ENCODE assay signal across 14 cellular contexts in genomic region chr2:60745761-60746160, GRCh38. TPM values are rescaled to one million over a fixed set of nuclear protein-coding genes. Genes with fewer than 3 reads are reported as not detected.
DNase-seq lines count a peak whose midpoint lies in the region; ATAC-seq and TF ChIP-seq lines count a peak whose summit lies in the region.
"Had no signal": no experiment of that assay in that cellular context is flagged by ENCODE, and none has a peak within 500 bp of the region (broad histone marks: within the 10 kb centered on the region; RNA-seq: fewer than 3 reads in every experiment).

No MANE protein-coding gene starts in this region.

- H3K27me3 Mint-ChIP-seq in activated CD8-positive, alpha-beta T cell treated with anti-CD3 and anti-CD28 coated beads for 36 hours: no peaks in the 10 kb centered on the region

- H3K36me3 ChIP-seq in osteoblast (ENCODE audit: insufficient read depth, low read length): no peaks in the 10 kb centered on the region
- H3K36me3 ChIP-seq: cardiac muscle cell, thoracic aorta had no signal

- H3K79me2 ChIP-seq in osteoblast (ENCODE audit: insufficient read depth, low read length): no peaks in the 10 kb centered on the region

- peaks cover 11% of the 10 kb centered on the region for H3K4me1 Mint-ChIP-seq in activated CD8-positive, alpha-beta T cell treated with anti-CD3 and anti-CD28 coated beads for 36 hours (ENCODE audit: low read depth)

- H3K4me3 Mint-ChIP-seq in activated CD8-positive, alpha-beta T cell treated with anti-CD3 and anti-CD28 coated beads for 36 hours: no peak overlapping the region

- intact Hi-C loops in activated CD8-positive, alpha-beta T cell treated with anti-CD3 and anti-CD28 coated beads for 36 hours (cut with micrococcal nuclease): no loop called here

- no peaks in the 10 kb centered on the region for H3K36me3 Mint-ChIP-seq in activated CD8-positive, alpha-beta T cell treated with anti-CD3 and anti-CD28 coated beads for 36 hours (ENCODE audit: low read depth)

- H3K9me3 Mint-ChIP-seq in activated CD8-positive, alpha-beta T cell treated with anti-CD3 and anti-CD28 coated beads for 36 hours: no peaks in the 10 kb centered on the region
- H3K9me3 Mint-ChIP-seq: naive B cell had no signal

- no peak overlapping the region for H3K4me3 ChIP-seq in osteoblast (ENCODE audit: insufficient read depth, low read length)
- H3K4me3 ChIP-seq: cardiac muscle cell, thoracic aorta had no signal

- in situ Hi-C loops in GM13977 (cut with MboI; ENCODE audit: low pct_unique_long_range_greater_than_20kb, low sequenced_read_pairs, unreplicated experiment): no loop called here

- peak; percentile 66 for ATAC-seq in activated CD8-positive, alpha-beta T cell treated with anti-CD3 and anti-CD28 coated beads for 36 hours

- no peaks in the 10 kb centered on the region for H3K4me1 ChIP-seq in osteoblast (ENCODE audit: insufficient read depth, low read length)

- peak overlapping the region; percentile 25 for H3K27ac Mint-ChIP-seq in activated CD8-positive, alpha-beta T cell treated with anti-CD3 and anti-CD28 coated beads for 36 hours

- no peaks in the 10 kb centered on the region for H3K9me3 ChIP-seq in osteoblast (ENCODE audit: low read depth, low read length)
- H3K9me3 ChIP-seq: thoracic aorta had no signal

- H3K4me2 ChIP-seq in osteoblast (ENCODE audit: insufficient read depth, low read length): peak overlapping the region; percentile 2

- DNase-seq in NCI-H146 (lab: John Stamatoyannopoulos, UW) (peak; percentile 4), NCI-H146 treated with DMSO at 0.1 percent for 48 hours (lab: John Stamatoyannopoulos, UW; ENCODE audit: unreplicated experiment) (no peak), HT1080 (ENCODE audit: low read depth) (peak; percentile 48), osteoblast (ENCODE audit: insufficient read length, low spot score, missing footprints) (peak; percentile 55), NCI-H1930 (lab: John Stamatoyannopoulos, UW) (no peak), GM13977 (ENCODE audit: low spot score) (no peak), NCI-H1048 (lab: John Stamatoyannopoulos, UW) (no peak)
- peak; percentile 31 for DNase-seq in activated CD8-positive, alpha-beta T cell treated with anti-CD3 and anti-CD28 coated beads for 36 hours
- DNase-seq: activated naive CD4-positive, alpha-beta T cell treated with Interleukin-2 at 50 U/mL for 16 hours; kidney; naive B cell; NCI-H187 had no signal

- POLR2A ChIA-PET in activated CD8-positive, alpha-beta T cell treated with anti-CD3 and anti-CD28 coated beads for 36 hours (lab: Charles Lee): no interaction called here

- no peak overlapping the region for H3K27ac ChIP-seq in osteoblast (ENCODE audit: low read depth, low read length)
- H3K27ac ChIP-seq: cardiac muscle cell, thoracic aorta had no signal

- H4K20me1 ChIP-seq in osteoblast (ENCODE audit: insufficient read depth, low read length): no peaks in the 10 kb centered on the region

- CTCF ChIA-PET in activated CD8-positive, alpha-beta T cell treated with anti-CD3 and anti-CD28 coated beads for 36 hours (lab: Charles Lee): interaction anchor here (0.6 kb wide), 1 partner anchor 371 kb away, joined by 3 read pairs; no protein-coding TSS in a partner anchor

- TF ChIP-seq CTCF in activated CD8-positive, alpha-beta T cell treated with anti-CD3 and anti-CD28 coated beads for 36 hours (IDR thresholded peaks at IDR 0.05): no peak
- TF ChIP-seq CTCF in osteoblast (IDR thresholded peaks at IDR 0.05; ENCODE audit: extremely low read depth, low read depth, low read length): no peak
- no peak for TF ChIP-seq CTCF in GM13977 (IDR thresholded peaks at IDR 0.05; ENCODE audit: extremely low read depth, insufficient read depth, missing control alignments)

- no peaks in the 10 kb centered on the region for H3K27me3 ChIP-seq in osteoblast (ENCODE audit: insufficient read depth, low read length)
- H3K27me3 ChIP-seq: cardiac muscle cell had no signal

- peak overlapping the region; percentile 56 for H2AFZ ChIP-seq in osteoblast (ENCODE audit: low read length)

RNA-seq across cellular contexts. Expression of gene PAPOLG, which starts 10.3 kb away (rescaled TPM):
- total RNA-seq in HT1080 (2014; rRNA removed; shearing (Covaris generic)): 9.1 and 9.6 TPM in 2 replicates
- 7.0 and 9.8 TPM in 2 replicates for polyA plus RNA-seq in HT1080 (2015; cell fraction: cytosol; rRNA removed)
- polyA plus RNA-seq in HT1080 (2015; cell fraction: nucleus; rRNA removed): 23.5 and 31.1 TPM in 2 replicates
- total RNA-seq in activated CD8-positive, alpha-beta T cell treated with anti-CD3 and anti-CD28 coated beads for 36 hours: 10 to 100 TPM; 13.2 to 13.8 TPM
- 17.7 and 19.9 TPM in 2 replicates for total RNA-seq in osteoblast

Comparison
In these comparisons a context has a peak if more than half of its experiments do, and no peak if none do; other contexts are left out.
1. DNase-seq: peak in NCI-H146 (single experiment), HT1080 (single experiment), activated CD8-positive, alpha-beta T cell treated with anti-CD3 and anti-CD28 coated beads for 36 hours (single experiment) and osteoblast (single experiment); none in NCI-H146 treated with DMSO at 0.1 percent for 48 hours (single experiment), NCI-H1930 (0 of 2), GM13977 (single experiment) and NCI-H1048 (single experiment).